ENCODE assay signal across 8 cellular contexts in genomic region chr7:157279679-157279972, GRCh38. TPM values are rescaled to one million over a fixed set of nuclear protein-coding genes. Genes with fewer than 3 reads are reported as not detected.
DNase-seq lines count a peak whose midpoint lies in the region; ATAC-seq and TF ChIP-seq lines count a peak whose summit lies in the region.
"Had no signal": no experiment of that assay in that cellular context is flagged by ENCODE, and none has a peak within 500 bp of the region (broad histone marks: within the 10 kb centered on the region; RNA-seq: fewer than 3 reads in every experiment).

No MANE protein-coding gene starts in this region.

- peak overlapping the region; percentile 42 for H3K4me3 ChIP-seq in effector memory CD4-positive, alpha-beta T cell (ENCODE audit: insufficient read depth, low read depth, low read length, poor library complexity, severe bottlenecking)
- H3K4me3 ChIP-seq in mononuclear cell (ENCODE audit: low read length) (peak overlapping the region; percentile 33), upper lobe of right lung (peak overlapping the region; percentile 47)

- peaks cover 25% of the 10 kb centered on the region for H3K4me1 ChIP-seq in effector memory CD4-positive, alpha-beta T cell (ENCODE audit: control insufficient read depth, insufficient read depth, low read length, poor library complexity, severe bottlenecking)
- H3K4me1 ChIP-seq in mononuclear cell (ENCODE audit: insufficient read depth, low read length) (peaks cover 52% of the 10 kb centered on the region), upper lobe of right lung (no peaks in the 10 kb centered on the region)

- H3K9me3 ChIP-seq in effector memory CD4-positive, alpha-beta T cell (ENCODE audit: control insufficient read depth, low read length), result no peaks in the 10 kb centered on the region
- H3K9me3 ChIP-seq in mononuclear cell (ENCODE audit: low read depth, low read length) (no peaks in the 10 kb centered on the region), upper lobe of right lung (no peaks in the 10 kb centered on the region)

- no peaks in the 10 kb centered on the region for H3K36me3 ChIP-seq in effector memory CD4-positive, alpha-beta T cell (ENCODE audit: control insufficient read depth, insufficient read depth, low read length)
- H3K36me3 ChIP-seq in upper lobe of right lung, result no peaks in the 10 kb centered on the region

- intact Hi-C loops in upper lobe of right lung (cut with DNase I), result no loop called here

- TF ChIP-seq CTCF in upper lobe of right lung (IDR thresholded peaks at IDR 0.05), result no peak

- no peak for DNase-seq in effector memory CD4-positive, alpha-beta T cell
- no peak for DNase-seq in upper lobe of right lung
- no peak for DNase-seq in activated CD4-positive, alpha-beta T cell treated with anti-CD3 and anti-CD28 coated beads, Interleukin-2, amount 50 U/mL, for 1 hour
- DNase-seq: T-helper 17 cell had no signal

- peaks cover 32% of the 10 kb centered on the region for H3K27me3 ChIP-seq in effector memory CD4-positive, alpha-beta T cell (replicated peaks; ENCODE audit: control insufficient read depth, insufficient read depth, low read length, poor library complexity, severe bottlenecking)
- H3K27me3 ChIP-seq in mononuclear cell (ENCODE audit: insufficient read depth, low read length) (peaks cover 8% of the 10 kb centered on the region), upper lobe of right lung (peaks cover 12% of the 10 kb centered on the region)

- ATAC-seq in HG03342 (IDR thresholded peaks at IDR 0.05; ENCODE audit: unreplicated experiment) (peak; percentile 23), upper lobe of right lung (peak; percentile 6), HG03432 (IDR thresholded peaks at IDR 0.05; ENCODE audit: unreplicated experiment) (no peak), HG03045 (IDR thresholded peaks at IDR 0.05; ENCODE audit: unreplicated experiment) (no peak)
- ATAC-seq: T-helper 17 cell had no signal

- no peak overlapping the region for H3K27ac ChIP-seq in effector memory CD4-positive, alpha-beta T cell (ENCODE audit: insufficient read depth, low read length, poor library complexity, severe bottlenecking)
- H3K27ac ChIP-seq in upper lobe of right lung, result peak overlapping the region; percentile 20

RNA-seq across cellular contexts. Expression of gene DNAJB6, which starts 57.2 kb away (rescaled TPM):
- total RNA-seq in mononuclear cell, result 224 TPM
- total RNA-seq in upper lobe of right lung, result 95.8 TPM

Comparison
In these comparisons a context has a peak if more than half of its experiments do, and no peak if none do; other contexts are left out.
1. ATAC-seq: peak in HG03342 (single experiment) and upper lobe of right lung (single experiment); none in HG03432 (single experiment) and HG03045 (single experiment).
2. Peak in every context shown above with its lines, with median percentiles within 50 percentile points of each other: H3K4me3 ChIP-seq.